In the genomic region with DNA sequence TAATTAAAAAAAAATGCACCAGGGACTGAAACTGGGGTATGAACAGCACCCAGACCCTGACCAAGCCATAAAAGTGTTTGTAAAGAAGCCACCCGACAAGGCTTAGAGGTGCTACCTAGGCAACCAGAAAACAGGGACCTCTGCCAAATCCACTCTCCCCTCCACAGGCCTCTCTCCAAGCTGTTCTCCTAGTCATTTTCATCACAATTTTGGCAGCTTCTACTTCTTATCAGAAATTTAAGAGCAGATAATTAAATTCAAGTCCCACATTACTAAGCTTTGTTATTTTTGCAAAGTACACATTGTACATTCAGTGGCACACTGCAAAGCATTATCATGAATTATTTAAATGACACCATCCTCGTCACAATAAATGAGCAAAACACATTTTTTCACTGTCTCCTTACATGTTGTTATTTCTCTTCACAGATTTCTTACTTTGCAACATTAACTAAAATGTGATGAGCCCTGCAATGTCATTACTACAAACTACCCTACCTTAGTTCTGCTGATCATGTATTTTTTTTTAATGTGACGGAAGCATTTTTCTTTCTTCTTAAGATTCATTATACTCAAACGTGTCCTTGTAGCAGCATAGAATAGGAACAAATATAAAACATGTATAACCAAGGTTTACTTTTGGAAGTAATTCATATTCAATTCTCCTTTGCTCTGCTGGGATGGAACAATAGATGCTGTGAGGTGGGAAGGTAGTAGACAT, we compare ENCODE assay signal across 14 cellular contexts. TPM values are rescaled to one million over a fixed set of nuclear protein-coding genes. Genes with fewer than 3 reads are reported as not detected.
DNase-seq lines count a peak whose midpoint lies in the region; ATAC-seq and TF ChIP-seq lines count a peak whose summit lies in the region.
"Had no signal": no experiment of that assay in that cellular context is flagged by ENCODE, and none has a peak within 500 bp of the region (broad histone marks: within the 10 kb centered on the region; RNA-seq: fewer than 3 reads in every experiment).

No MANE protein-coding gene starts in this region.

- TF ChIP-seq RAD21 in SK-N-SH (IDR thresholded peaks at IDR 0.05; ENCODE audit: low read length), result no peak

- DNase-seq in SK-N-SH, result no peak
- DNase-seq in NCI-H748 (lab: John Stamatoyannopoulos, UW; ENCODE audit: unreplicated experiment), result peak; percentile 85
- peak; percentile 38 to 74 for DNase-seq in heart right ventricle
- no peak for DNase-seq in upper lobe of right lung
- DNase-seq in SW 1271 (lab: John Stamatoyannopoulos, UW), result no peak
- DNase-seq: activated CD4-positive, alpha-beta T cell treated with anti-CD3 and anti-CD28 coated beads, Interleukin-2, amount 50 U/mL, for 48 hours; cortex of kidney; T-helper 17 cell; tibial artery had no signal

- no peaks in the 10 kb centered on the region for H3K36me3 ChIP-seq in SK-N-SH (replicated peaks in 1 of 2; ENCODE audit: control insufficient read depth in 1 of 2, insufficient read depth in 2 of 2, low read length in 1 of 2)
- H3K36me3 ChIP-seq in heart right ventricle, result no peaks in the 10 kb centered on the region
- no peaks in the 10 kb centered on the region for H3K36me3 ChIP-seq in upper lobe of right lung
- H3K36me3 ChIP-seq: tibial artery had no signal

- H4K20me1 ChIP-seq in SK-N-SH (ENCODE audit: insufficient read depth), result no peaks in the 10 kb centered on the region

- no peak overlapping the region for H3K27ac ChIP-seq in SK-N-SH (ENCODE audit: low read depth in 2 of 2, low read length in 1 of 2)
- peak overlapping the region in 9 of 10 donors; percentile 70 to 83 (median 79) for H3K27ac ChIP-seq in heart right ventricle
- H3K27ac ChIP-seq in upper lobe of right lung, result no peak overlapping the region
- H3K27ac ChIP-seq: KMS-11, tibial artery had no signal

- TF ChIP-seq EP300 in SK-N-SH (IDR thresholded peaks at IDR 0.05; ENCODE audit: borderline replicate concordance in 1 of 2, low read depth in 1 of 2, low read length in 1 of 2), result no peak

- intact Hi-C loops in heart right ventricle (cut with DNase I), result loop anchor here in 3 of 10 donors (2.0 to 5.0 kb wide), 3 partner anchors 29 to 38 kb away; no protein-coding TSS in a partner anchor
- intact Hi-C loops in upper lobe of right lung (cut with DNase I), result no loop called here

- CTCF ChIA-PET in SK-N-SH (lab: Yijun Ruan, JAX), result interaction anchor here (1.7 kb wide), 1 partner anchor 18 kb away, joined by 6 read pairs; no protein-coding TSS in a partner anchor

- ATAC-seq in SK-N-SH treated with all-trans-retinoic acid at 6 μM for 48 hours, result no peak
- peak; percentile 81 to 96 (median 93) for ATAC-seq in heart right ventricle
- peak; percentile 63 for ATAC-seq in upper lobe of right lung
- ATAC-seq in HG03095 (IDR thresholded peaks at IDR 0.05; ENCODE audit: unreplicated experiment), result no peak
- ATAC-seq in HG02678 (IDR thresholded peaks at IDR 0.05; ENCODE audit: unreplicated experiment), result no peak
- ATAC-seq: T-helper 17 cell had no signal

- H3K4me1 ChIP-seq in SK-N-SH (ENCODE audit: control insufficient read depth in 1 of 2, insufficient read depth in 2 of 2, low read depth in 1 of 2, low read length in 1 of 2), result no peaks in the 10 kb centered on the region; a peak in 1 of 4 replicates
- peaks cover 0 to 21% (median 6%) of the 10 kb centered on the region in 9 donors for H3K4me1 ChIP-seq in heart right ventricle
- no peaks in the 10 kb centered on the region for H3K4me1 ChIP-seq in upper lobe of right lung
- H3K4me1 ChIP-seq: tibial artery had no signal

- no peak overlapping the region for H3K9ac ChIP-seq in SK-N-SH
- H3K9ac ChIP-seq: KMS-11 had no signal

- TF ChIP-seq CTCF in SK-N-SH (IDR thresholded peaks at IDR 0.05) (no peak), heart right ventricle (IDR thresholded peaks at IDR 0.05) (no peak), upper lobe of right lung (IDR thresholded peaks at IDR 0.05) (no peak)

- no peak overlapping the region for H3K4me2 ChIP-seq in SK-N-SH
- H3K4me2 ChIP-seq: KMS-11 had no signal

- H3K79me2 ChIP-seq in SK-N-SH (ENCODE audit: insufficient read depth), result no peaks in the 10 kb centered on the region

- WGBS in SK-N-SH (ENCODE audit: low lambda C conversion rate), result 54% methylated on average over 4 of the region's 4 CpGs
- 23 to 38% methylated on average over 4 of the region's 4 CpGs for WGBS in heart right ventricle, 2 donors

- no peak overlapping the region for H2AFZ ChIP-seq in SK-N-SH (ENCODE audit: low read depth)

- H3K4me3 ChIP-seq in SK-N-SH (ENCODE audit: low read depth in 2 of 2, low read length in 1 of 2), result no peak overlapping the region
- no peak overlapping the region for H3K4me3 ChIP-seq in heart right ventricle
- no peak overlapping the region for H3K4me3 ChIP-seq in upper lobe of right lung
- H3K4me3 ChIP-seq: tibial artery had no signal

- H3K9me3 ChIP-seq in SK-N-SH (no peaks in the 10 kb centered on the region), heart right ventricle (peaks cover 0 to 7% (median 0%) of the 10 kb centered on the region in 11 donors), upper lobe of right lung (no peaks in the 10 kb centered on the region)
- H3K9me3 ChIP-seq: tibial artery had no signal

- POLR2A ChIA-PET in SK-N-SH (lab: Yijun Ruan, JAX), result no interaction called here

- no peaks in the 10 kb centered on the region for H3K27me3 ChIP-seq in SK-N-SH (ENCODE audit: insufficient read depth)
- H3K27me3 ChIP-seq in heart right ventricle, result no peaks in the 10 kb centered on the region
- H3K27me3 ChIP-seq in upper lobe of right lung, result no peaks in the 10 kb centered on the region
- H3K27me3 ChIP-seq: tibial artery had no signal

- no peaks in the 10 kb centered on the region for H3K9me2 ChIP-seq in SK-N-SH

- no peaks in the 10 kb centered on the region for H3F3A ChIP-seq in SK-N-SH (replicated peaks; ENCODE audit: insufficient read depth)

TF ChIP-seq in SK-N-SH treated with all-trans-retinoic acid at 6 μM for 48 hours, 23 proteins besides CTCF, POLR2A, EP300 and RAD21 (continues in another document):
- TF ChIP-seq CSDC2 (CRISPR knock-in tag; IDR thresholded peaks at IDR 0.05), result no peak
- no peak for TF ChIP-seq ZNF8 (CRISPR knock-in tag; IDR thresholded peaks at IDR 0.05)
- TF ChIP-seq ISL1 (CRISPR knock-in tag; IDR thresholded peaks at IDR 0.05), result peak; percentile 92
- TF ChIP-seq PATZ1 (CRISPR knock-in tag; IDR thresholded peaks at IDR 0.05; ENCODE audit: borderline replicate concordance), result 0 out of 2 replicates have a peak, but pooled peaks have one; percentile 20

TF ChIP-seq in SK-N-SH, 30 proteins besides CTCF, POLR2A, EP300 and RAD21:
- TF ChIP-seq MEF2A (IDR thresholded peaks at IDR 0.05; ENCODE audit: borderline replicate concordance, low read depth) (no peak), TCF12 (IDR thresholded peaks at IDR 0.05) (no peak), JUND (IDR thresholded peaks at IDR 0.05) (no peak), POLR2AphosphoS5 (IDR thresholded peaks at IDR 0.05; ENCODE audit: low read depth, low read length) (no peak), GABPA (IDR thresholded peaks at IDR 0.05; ENCODE audit: low read depth) (no peak), SIN3A (IDR thresholded peaks at IDR 0.05; ENCODE audit: borderline replicate concordance, low read depth, low read length) (no peak)
- TF ChIP-seq, protein P1, sequence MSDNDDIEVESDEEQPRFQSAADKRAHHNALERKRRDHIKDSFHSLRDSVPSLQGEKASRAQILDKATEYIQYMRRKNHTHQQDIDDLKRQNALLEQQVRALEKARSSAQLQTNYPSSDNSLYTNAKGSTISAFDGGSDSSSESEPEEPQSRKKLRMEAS (IDR thresholded peaks at IDR 0.05; ENCODE audit: low read depth), result no peak

RNA-seq across cellular contexts. Expression of gene ECT2L, which starts 38.1 kb away (rescaled TPM):
- 0.02 TPM in 1 of 2 replicates, not detected in the other for polyA plus RNA-seq in SK-N-SH (2012; rRNA removed)
- polyA plus RNA-seq in SK-N-SH (2012; cell fraction: cytosol; rRNA removed), result 0.05 TPM in 1 of 2 replicates, not detected in the other
- polyA plus RNA-seq in SK-N-SH (2012; cell fraction: nucleus; rRNA removed), result 0.01 TPM in 2 replicates
- total RNA-seq in heart right ventricle, result 1 to 10 TPM; 1.2 to 9.9 (median 4.0) TPM
- 1 to 10 TPM in 1 of 2 donors, under 1 TPM in 1; 0.28 to 1.2 TPM for polyA plus RNA-seq in heart right ventricle
- total RNA-seq in upper lobe of right lung, result not detected
- total RNA-seq: OCI-LY7, T-helper 17 cell had no signal

Comparison
In these comparisons a context has a peak if more than half of its experiments do, and no peak if none do; other contexts are left out.
1. ATAC-seq: peak in heart right ventricle (8 of 8) and upper lobe of right lung (single experiment); none in SK-N-SH treated with all-trans-retinoic acid at 6 μM for 48 hours (single experiment), HG03095 (single experiment) and HG02678 (single experiment).
2. DNase-seq: peak in NCI-H748 (single experiment) and heart right ventricle (2 of 2); none in SK-N-SH (single experiment), upper lobe of right lung (single experiment) and SW 1271 (0 of 2).
3. H3K27ac ChIP-seq: peak in heart right ventricle (9 of 10); none in SK-N-SH (0 of 2) and upper lobe of right lung (single experiment).